1 cellular context compared by ENCODE assay signal in the genomic region with DNA sequence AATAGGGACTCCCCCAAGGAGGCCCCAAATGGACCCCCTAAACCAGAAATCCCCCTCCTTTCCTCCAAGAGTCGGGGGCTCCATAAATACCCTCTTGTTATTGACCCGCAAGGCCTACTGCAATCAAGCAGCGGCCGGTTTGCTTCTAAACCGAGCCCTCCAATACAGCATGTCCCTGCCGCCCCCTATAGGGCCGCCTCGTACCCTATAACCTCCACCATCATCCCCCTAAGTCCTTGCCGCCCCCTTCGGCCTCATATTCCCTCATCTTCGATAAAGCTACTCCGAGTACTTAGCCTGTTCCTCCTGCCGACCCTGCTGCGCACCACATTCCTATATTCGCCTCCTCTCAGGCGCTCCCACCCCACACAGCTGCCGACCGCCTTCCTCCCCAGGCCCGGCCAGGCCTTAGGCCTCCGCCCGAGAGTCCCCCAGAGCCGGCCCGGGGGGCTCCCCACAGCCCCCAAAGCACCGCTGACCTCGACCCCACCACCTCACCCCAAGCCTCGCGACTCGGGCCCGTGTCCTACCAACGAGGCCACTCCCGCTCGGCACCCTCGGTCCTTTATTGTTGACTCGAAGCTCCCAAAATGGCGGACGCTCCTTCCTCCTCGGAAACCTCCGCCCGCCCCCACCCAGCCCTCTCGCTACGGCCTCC.
TF ChIP-seq lines count a peak whose summit lies in the region.

No MANE protein-coding gene starts in this region.

TF ChIP-seq in HepG2, 621 proteins besides CTCF, POLR2A, EP300 and RAD21 (continued from another document and continues in another):
- TF ChIP-seq, protein P1, sequence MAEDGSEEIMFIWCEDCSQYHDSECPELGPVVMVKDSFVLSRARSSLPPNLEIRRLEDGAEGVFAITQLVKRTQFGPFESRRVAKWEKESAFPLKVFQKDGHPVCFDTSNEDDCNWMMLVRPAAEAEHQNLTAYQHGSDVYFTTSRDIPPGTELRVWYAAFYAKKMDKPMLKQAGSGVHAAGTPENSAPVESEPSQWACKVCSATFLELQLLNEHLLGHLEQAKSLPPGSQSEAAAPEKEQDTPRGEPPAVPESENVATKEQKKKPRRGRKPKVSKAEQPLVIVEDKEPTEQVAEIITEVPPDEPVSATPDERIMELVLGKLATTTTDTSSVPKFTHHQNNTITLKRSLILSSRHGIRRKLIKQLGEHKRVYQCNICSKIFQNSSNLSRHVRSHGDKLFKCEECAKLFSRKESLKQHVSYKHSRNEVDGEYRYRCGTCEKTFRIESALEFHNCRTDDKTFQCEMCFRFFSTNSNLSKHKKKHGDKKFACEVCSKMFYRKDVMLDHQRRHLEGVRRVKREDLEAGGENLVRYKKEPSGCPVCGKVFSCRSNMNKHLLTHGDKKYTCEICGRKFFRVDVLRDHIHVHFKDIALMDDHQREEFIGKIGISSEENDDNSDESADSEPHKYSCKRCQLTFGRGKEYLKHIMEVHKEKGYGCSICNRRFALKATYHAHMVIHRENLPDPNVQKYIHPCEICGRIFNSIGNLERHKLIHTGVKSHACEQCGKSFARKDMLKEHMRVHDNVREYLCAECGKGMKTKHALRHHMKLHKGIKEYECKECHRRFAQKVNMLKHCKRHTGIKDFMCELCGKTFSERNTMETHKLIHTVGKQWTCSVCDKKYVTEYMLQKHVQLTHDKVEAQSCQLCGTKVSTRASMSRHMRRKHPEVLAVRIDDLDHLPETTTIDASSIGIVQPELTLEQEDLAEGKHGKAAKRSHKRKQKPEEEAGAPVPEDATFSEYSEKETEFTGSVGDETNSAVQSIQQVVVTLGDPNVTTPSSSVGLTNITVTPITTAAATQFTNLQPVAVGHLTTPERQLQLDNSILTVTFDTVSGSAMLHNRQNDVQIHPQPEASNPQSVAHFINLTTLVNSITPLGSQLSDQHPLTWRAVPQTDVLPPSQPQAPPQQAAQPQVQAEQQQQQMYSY (CRISPR knock-in tag; IDR thresholded peaks at IDR 0.05), result no peak; the same call in 1 of the 2 replicates
- TF ChIP-seq, protein P2, sequence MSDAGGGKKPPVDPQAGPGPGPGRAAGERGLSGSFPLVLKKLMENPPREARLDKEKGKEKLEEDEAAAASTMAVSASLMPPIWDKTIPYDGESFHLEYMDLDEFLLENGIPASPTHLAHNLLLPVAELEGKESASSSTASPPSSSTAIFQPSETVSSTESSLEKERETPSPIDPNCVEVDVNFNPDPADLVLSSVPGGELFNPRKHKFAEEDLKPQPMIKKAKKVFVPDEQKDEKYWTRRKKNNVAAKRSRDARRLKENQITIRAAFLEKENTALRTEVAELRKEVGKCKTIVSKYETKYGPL (CRISPR knock-in tag; IDR thresholded peaks at IDR 0.05), result no peak
- TF ChIP-seq, protein P3, sequence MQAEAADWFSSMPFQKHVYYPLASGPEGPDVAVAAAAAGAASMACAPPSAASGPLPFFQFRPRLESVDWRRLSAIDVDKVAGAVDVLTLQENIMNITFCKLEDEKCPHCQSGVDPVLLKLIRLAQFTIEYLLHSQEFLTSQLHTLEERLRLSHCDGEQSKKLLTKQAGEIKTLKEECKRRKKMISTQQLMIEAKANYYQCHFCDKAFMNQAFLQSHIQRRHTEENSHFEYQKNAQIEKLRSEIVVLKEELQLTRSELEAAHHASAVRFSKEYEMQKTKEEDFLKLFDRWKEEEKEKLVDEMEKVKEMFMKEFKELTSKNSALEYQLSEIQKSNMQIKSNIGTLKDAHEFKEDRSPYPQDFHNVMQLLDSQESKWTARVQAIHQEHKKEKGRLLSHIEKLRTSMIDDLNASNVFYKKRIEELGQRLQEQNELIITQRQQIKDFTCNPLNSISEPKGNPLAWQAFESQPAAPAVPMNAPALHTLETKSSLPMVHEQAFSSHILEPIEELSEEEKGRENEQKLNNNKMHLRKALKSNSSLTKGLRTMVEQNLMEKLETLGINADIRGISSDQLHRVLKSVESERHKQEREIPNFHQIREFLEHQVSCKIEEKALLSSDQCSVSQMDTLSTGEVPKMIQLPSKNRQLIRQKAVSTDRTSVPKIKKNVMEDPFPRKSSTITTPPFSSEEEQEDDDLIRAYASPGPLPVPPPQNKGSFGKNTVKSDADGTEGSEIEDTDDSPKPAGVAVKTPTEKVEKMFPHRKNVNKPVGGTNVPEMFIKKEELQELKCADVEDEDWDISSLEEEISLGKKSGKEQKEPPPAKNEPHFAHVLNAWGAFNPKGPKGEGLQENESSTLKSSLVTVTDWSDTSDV (CRISPR knock-in tag; IDR thresholded peaks at IDR 0.05), result no peak
- TF ChIP-seq, protein P4, sequence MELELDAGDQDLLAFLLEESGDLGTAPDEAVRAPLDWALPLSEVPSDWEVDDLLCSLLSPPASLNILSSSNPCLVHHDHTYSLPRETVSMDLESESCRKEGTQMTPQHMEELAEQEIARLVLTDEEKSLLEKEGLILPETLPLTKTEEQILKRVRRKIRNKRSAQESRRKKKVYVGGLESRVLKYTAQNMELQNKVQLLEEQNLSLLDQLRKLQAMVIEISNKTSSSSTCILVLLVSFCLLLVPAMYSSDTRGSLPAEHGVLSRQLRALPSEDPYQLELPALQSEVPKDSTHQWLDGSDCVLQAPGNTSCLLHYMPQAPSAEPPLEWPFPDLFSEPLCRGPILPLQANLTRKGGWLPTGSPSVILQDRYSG (CRISPR knock-in tag; IDR thresholded peaks at IDR 0.05), result no peak
- TF ChIP-seq KDM5A (IDR thresholded peaks at IDR 0.05; ENCODE audit: borderline replicate concordance, low read length) (peak; percentile 44), TFDP1 (CRISPR knock-in tag; IDR thresholded peaks at IDR 0.05; ENCODE audit: borderline replicate concordance) (no peak), PRMT3 (CRISPR knock-in tag; IDR thresholded peaks at IDR 0.05; ENCODE audit: borderline replicate concordance, low read depth) (no peak), ZNF256 (CRISPR knock-in tag; conservative IDR thresholded peaks at IDR 0.05) (no peak), TBL1XR1 (IDR thresholded peaks at IDR 0.05; ENCODE audit: borderline replicate concordance, low read length, partially characterized antibody) (no peak), ZNF563 (CRISPR knock-in tag; IDR thresholded peaks at IDR 0.05) (peak; percentile 3; the same call in 1 of the 2 replicates), SCMH1 (CRISPR knock-in tag; IDR thresholded peaks at IDR 0.05; ENCODE audit: borderline replicate concordance) (no peak), HOXA3 (CRISPR knock-in tag; IDR thresholded peaks at IDR 0.05) (0 out of 2 replicates have a peak, but pooled peaks have one; percentile 1), ETV6 (CRISPR knock-in tag; conservative IDR thresholded peaks at IDR 0.05) (0 out of 2 replicates have a peak, but pooled peaks have one; percentile 19), ZBTB20 (CRISPR knock-in tag; IDR thresholded peaks at IDR 0.05; ENCODE audit: borderline replicate concordance, low read depth) (no peak), SRY (CRISPR knock-in tag; IDR thresholded peaks at IDR 0.05) (no peak), HCFC1 (IDR thresholded peaks at IDR 0.05; ENCODE audit: low read depth, low read length) (no peak), ZNF530 (CRISPR knock-in tag; IDR thresholded peaks at IDR 0.05; ENCODE audit: low read depth) (no peak), ZNF337 (CRISPR knock-in tag; IDR thresholded peaks at IDR 0.05; ENCODE audit: borderline replicate concordance, low read depth) (no peak), ZZZ3 (CRISPR knock-in tag; IDR thresholded peaks at IDR 0.05; ENCODE audit: borderline replicate concordance) (no peak), ZNF556 (CRISPR knock-in tag; IDR thresholded peaks at IDR 0.05; ENCODE audit: borderline replicate concordance) (no peak), SIX1 (CRISPR knock-in tag; IDR thresholded peaks at IDR 0.05; ENCODE audit: borderline replicate concordance) (no peak), GABPB1 (CRISPR knock-in tag; IDR thresholded peaks at IDR 0.05) (peak; percentile 63; the same call in 1 of the 2 replicates), PAF1 (CRISPR knock-in tag; IDR thresholded peaks at IDR 0.05) (no peak), ZSCAN25 (CRISPR knock-in tag; IDR thresholded peaks at IDR 0.05) (no peak), CCAR2 (optimal IDR thresholded peaks at IDR 0.05; ENCODE audit: low read depth, low read length) (no peak), CCDC6 (CRISPR knock-in tag; IDR thresholded peaks at IDR 0.05) (no peak), CEBPB (IDR thresholded peaks at IDR 0.05; ENCODE audit: borderline replicate concordance, low read depth, low read length) (no peak)
- TF ChIP-seq, protein P5, sequence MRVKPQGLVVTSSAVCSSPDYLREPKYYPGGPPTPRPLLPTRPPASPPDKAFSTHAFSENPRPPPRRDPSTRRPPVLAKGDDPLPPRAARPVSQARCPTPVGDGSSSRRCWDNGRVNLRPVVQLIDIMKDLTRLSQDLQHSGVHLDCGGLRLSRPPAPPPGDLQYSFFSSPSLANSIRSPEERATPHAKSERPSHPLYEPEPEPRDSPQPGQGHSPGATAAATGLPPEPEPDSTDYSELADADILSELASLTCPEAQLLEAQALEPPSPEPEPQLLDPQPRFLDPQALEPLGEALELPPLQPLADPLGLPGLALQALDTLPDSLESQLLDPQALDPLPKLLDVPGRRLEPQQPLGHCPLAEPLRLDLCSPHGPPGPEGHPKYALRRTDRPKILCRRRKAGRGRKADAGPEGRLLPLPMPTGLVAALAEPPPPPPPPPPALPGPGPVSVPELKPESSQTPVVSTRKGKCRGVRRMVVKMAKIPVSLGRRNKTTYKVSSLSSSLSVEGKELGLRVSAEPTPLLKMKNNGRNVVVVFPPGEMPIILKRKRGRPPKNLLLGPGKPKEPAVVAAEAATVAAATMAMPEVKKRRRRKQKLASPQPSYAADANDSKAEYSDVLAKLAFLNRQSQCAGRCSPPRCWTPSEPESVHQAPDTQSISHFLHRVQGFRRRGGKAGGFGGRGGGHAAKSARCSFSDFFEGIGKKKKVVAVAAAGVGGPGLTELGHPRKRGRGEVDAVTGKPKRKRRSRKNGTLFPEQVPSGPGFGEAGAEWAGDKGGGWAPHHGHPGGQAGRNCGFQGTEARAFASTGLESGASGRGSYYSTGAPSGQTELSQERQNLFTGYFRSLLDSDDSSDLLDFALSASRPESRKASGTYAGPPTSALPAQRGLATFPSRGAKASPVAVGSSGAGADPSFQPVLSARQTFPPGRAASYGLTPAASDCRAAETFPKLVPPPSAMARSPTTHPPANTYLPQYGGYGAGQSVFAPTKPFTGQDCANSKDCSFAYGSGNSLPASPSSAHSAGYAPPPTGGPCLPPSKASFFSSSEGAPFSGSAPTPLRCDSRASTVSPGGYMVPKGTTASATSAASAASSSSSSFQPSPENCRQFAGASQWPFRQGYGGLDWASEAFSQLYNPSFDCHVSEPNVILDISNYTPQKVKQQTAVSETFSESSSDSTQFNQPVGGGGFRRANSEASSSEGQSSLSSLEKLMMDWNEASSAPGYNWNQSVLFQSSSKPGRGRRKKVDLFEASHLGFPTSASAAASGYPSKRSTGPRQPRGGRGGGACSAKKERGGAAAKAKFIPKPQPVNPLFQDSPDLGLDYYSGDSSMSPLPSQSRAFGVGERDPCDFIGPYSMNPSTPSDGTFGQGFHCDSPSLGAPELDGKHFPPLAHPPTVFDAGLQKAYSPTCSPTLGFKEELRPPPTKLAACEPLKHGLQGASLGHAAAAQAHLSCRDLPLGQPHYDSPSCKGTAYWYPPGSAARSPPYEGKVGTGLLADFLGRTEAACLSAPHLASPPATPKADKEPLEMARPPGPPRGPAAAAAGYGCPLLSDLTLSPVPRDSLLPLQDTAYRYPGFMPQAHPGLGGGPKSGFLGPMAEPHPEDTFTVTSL (CRISPR knock-in tag; IDR thresholded peaks at IDR 0.05; ENCODE audit: borderline replicate concordance), result 0 out of 2 replicates have a peak, but pooled peaks have one; percentile 30
- TF ChIP-seq, protein P6, sequence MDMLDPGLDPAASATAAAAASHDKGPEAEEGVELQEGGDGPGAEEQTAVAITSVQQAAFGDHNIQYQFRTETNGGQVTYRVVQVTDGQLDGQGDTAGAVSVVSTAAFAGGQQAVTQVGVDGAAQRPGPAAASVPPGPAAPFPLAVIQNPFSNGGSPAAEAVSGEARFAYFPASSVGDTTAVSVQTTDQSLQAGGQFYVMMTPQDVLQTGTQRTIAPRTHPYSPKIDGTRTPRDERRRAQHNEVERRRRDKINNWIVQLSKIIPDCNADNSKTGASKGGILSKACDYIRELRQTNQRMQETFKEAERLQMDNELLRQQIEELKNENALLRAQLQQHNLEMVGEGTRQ (IDR thresholded peaks at IDR 0.05; ENCODE audit: low read depth, low read length), result no peak
- TF ChIP-seq, protein P6 (CRISPR knock-in tag; IDR thresholded peaks at IDR 0.05; ENCODE audit: borderline replicate concordance), result no peak
- TF ChIP-seq, protein P7, sequence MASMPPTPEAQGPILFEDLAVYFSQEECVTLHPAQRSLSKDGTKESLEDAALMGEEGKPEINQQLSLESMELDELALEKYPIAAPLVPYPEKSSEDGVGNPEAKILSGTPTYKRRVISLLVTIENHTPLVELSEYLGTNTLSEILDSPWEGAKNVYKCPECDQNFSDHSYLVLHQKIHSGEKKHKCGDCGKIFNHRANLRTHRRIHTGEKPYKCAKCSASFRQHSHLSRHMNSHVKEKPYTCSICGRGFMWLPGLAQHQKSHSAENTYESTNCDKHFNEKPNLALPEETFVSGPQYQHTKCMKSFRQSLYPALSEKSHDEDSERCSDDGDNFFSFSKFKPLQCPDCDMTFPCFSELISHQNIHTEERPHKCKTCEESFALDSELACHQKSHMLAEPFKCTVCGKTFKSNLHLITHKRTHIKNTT (CRISPR knock-in tag; IDR thresholded peaks at IDR 0.05), result no peak
- TF ChIP-seq, protein P8, sequence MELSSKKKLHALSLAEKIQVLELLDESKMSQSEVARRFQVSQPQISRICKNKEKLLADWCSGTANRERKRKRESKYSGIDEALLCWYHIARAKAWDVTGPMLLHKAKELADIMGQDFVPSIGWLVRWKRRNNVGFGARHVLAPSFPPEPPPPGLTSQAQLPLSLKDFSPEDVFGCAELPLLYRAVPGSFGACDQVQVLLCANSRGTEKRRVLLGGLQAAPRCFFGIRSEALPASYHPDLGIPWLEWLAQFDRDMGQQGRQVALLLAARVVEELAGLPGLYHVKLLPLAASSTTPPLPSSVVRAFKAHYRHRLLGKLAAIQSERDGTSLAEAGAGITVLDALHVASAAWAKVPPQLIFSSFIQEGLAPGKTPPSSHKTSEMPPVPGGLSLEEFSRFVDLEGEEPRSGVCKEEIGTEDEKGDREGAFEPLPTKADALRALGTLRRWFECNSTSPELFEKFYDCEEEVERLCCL (CRISPR knock-in tag; IDR thresholded peaks at IDR 0.05; ENCODE audit: borderline replicate concordance), result no peak
- TF ChIP-seq, protein P9, sequence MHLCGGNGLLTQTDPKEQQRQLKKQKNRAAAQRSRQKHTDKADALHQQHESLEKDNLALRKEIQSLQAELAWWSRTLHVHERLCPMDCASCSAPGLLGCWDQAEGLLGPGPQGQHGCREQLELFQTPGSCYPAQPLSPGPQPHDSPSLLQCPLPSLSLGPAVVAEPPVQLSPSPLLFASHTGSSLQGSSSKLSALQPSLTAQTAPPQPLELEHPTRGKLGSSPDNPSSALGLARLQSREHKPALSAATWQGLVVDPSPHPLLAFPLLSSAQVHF (CRISPR knock-in tag; IDR thresholded peaks at IDR 0.05), result no peak
